ENCODE assay signal across 1 cellular context in the genomic region with DNA sequence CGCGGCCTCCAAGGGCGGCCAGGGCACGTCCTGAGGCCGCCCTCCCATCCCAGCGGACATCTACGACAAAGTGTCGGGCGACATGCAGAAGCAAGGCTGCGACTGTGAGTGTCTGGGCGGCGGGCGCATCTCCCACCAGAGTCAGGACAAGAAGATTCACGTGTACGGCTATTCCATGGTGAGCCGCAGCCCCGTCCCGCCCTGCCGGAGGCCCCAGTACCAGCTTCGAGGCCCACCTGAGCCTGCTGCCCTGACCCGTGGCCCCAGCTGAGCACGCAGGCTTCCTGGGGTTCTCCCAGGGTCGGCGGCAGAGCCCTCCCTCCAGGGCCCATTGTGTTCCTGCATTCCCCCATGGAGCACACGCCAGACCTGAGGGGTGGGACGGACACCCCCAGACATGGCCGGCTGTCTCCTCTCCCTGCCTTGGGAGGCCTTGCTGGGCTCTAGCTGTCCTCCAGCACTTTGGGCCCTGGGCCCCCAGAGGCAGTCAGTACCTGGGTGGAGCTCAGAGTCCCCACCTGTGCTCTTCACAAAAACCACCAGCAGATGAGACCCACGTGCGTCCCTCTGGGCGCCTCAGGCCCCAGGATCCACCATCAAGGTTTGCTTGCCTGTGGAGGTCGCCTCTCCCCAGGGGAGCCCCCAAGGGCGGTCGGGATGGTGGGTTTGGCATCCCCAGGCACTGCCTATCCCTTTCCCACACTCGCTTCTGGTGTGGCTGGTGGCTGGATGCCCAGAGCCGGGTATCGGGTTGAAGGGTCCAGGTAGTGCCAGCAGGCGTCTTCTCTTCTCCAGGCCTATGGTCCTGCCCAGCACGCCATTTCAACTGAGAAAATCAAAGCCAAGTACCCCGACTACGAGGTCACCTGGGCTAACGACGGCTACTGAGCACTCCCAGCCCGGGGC.
TF ChIP-seq lines count a peak whose summit lies in the region.

No MANE protein-coding gene starts in this region.

TF ChIP-seq in endothelial cell of umbilical vein, 7 proteins besides CTCF, POLR2A, EP300 and RAD21:
- TF ChIP-seq EZH2 (IDR thresholded peaks at IDR 0.05; ENCODE audit: borderline replicate concordance, low read depth, low read length, severe bottlenecking) = no peak
- TF ChIP-seq, protein P1, sequence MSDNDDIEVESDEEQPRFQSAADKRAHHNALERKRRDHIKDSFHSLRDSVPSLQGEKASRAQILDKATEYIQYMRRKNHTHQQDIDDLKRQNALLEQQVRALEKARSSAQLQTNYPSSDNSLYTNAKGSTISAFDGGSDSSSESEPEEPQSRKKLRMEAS (IDR thresholded peaks at IDR 0.05; ENCODE audit: insufficient read depth, insufficient read length) = no peak
- TF ChIP-seq GATA2 (IDR thresholded peaks at IDR 0.05; ENCODE audit: insufficient read depth, insufficient read length, low read depth, low read length) = no peak
- TF ChIP-seq POLR2AphosphoS5 (IDR thresholded peaks at IDR 0.05; ENCODE audit: insufficient read depth, low read depth, low read length) = no peak
- TF ChIP-seq MYC (IDR thresholded peaks at IDR 0.05; ENCODE audit: low read depth, low read length) = no peak
- TF ChIP-seq FOS (IDR thresholded peaks at IDR 0.05; ENCODE audit: borderline replicate concordance, insufficient read depth, low read length) = no peak
